In genomic region chr2:177896587-177896986, GRCh38 we compare ENCODE assay signal across 35 cellular contexts.
"Had no signal": no experiment of that assay in that cellular context is flagged by ENCODE, and none has a peak within 500 bp of the region (broad histone marks: within the 10 kb centered on the region; RNA-seq: fewer than 3 reads in every experiment).

No MANE protein-coding gene starts in this region.

- FAIRE-seq: astrocyte, TTC549 had no signal

- H3K9me3 ChIP-seq: body of pancreas, breast epithelium, Peyer's patch, SJSA1, SK-N-SH had no signal

- H3K9me3 Mint-ChIP-seq: activated B cell treated with CpG ODN at 0.5 μM for 24 hours; activated CD4-positive, alpha-beta memory T cell treated with anti-CD3 and anti-CD28 coated beads for 36 hours; activated naive CD4-positive, alpha-beta T cell treated with anti-CD3 and anti-CD28 coated beads, Interleukin-2, amount 10 ng/mL, durations not matched to agents 7 days and 5 days; activated naive CD8-positive, alpha-beta T cell treated with anti-CD3 and anti-CD28 coated beads for 36 hours; IgD-negative memory B cell; T-helper 1 cell treated with Interleukin-12 subunit alpha and Interleukin-12 subunit beta and Interleukin-4 antibody, amounts not matched to agents 30 μg/mL and 1 μg/mL, for 36 hours; T-helper 2 cell treated with Interferon-gamma antibody and Interleukin-4, amounts not matched to agents 5 μg/mL and 100 μg/mL, for 36 hours had no signal

- H3K4me1 Mint-ChIP-seq: activated B cell treated with CpG ODN at 0.5 μM for 24 hours; activated naive CD4-positive, alpha-beta T cell treated with anti-CD3 and anti-CD28 coated beads, Interleukin-2, amount 10 ng/mL, durations not matched to agents 7 days and 5 days; activated naive CD8-positive, alpha-beta T cell treated with anti-CD3 and anti-CD28 coated beads for 36 hours; IgD-negative memory B cell had no signal

- H3K4me3 ChIP-seq: body of pancreas, breast epithelium, Peyer's patch, SJSA1 had no signal

- H3K36me3 Mint-ChIP-seq: activated CD4-positive, alpha-beta memory T cell treated with anti-CD3 and anti-CD28 coated beads for 36 hours; activated naive CD4-positive, alpha-beta T cell treated with anti-CD3 and anti-CD28 coated beads, Interleukin-2, amount 10 ng/mL, durations not matched to agents 7 days and 5 days; activated naive CD8-positive, alpha-beta T cell treated with anti-CD3 and anti-CD28 coated beads for 36 hours; IgD-negative memory B cell had no signal

- H3K27ac ChIP-seq: body of pancreas, breast epithelium, KMS-11, Peyer's patch, SJSA1 had no signal

- H3K36me3 ChIP-seq: breast epithelium, Peyer's patch, SJSA1 had no signal

- H3K4me1 ChIP-seq: body of pancreas, breast epithelium, Peyer's patch, SJSA1 had no signal

- H3K9me2 ChIP-seq: SK-N-SH had no signal

- H3K9ac ChIP-seq: KMS-11, SK-N-SH had no signal

- ATAC-seq: body of pancreas, PC-3 had no signal

- DNase-seq: activated B cell treated with CpG ODN at 0.5 μM for 24 hours; activated CD4-positive, alpha-beta memory T cell treated with anti-CD3 and anti-CD28 coated beads for 36 hours; activated CD4-positive, alpha-beta T cell treated with anti-CD3 and anti-CD28 coated beads for 4 hours; activated CD4-positive, alpha-beta T cell treated with anti-CD3 and anti-CD28 coated beads, Interleukin-2, amount 50 U/mL, for 1 hour; activated CD4-positive, CD25-positive, alpha-beta regulatory T cell treated with anti-CD3 and anti-CD28 coated beads, Interleukin-2, amount 50 U/mL, for 72 hours; activated CD8-positive, alpha-beta memory T cell treated with anti-CD3 and anti-CD28 coated beads, Interleukin-2, amount 50 U/mL, for 4 hours; activated effector memory CD4-positive, alpha-beta T cell treated with Interleukin-2 at 50 U/mL for 16 hours; activated naive CD4-positive, alpha-beta T cell treated with anti-CD3 and anti-CD28 coated beads, Interleukin-2, amount 10 ng/mL, durations not matched to agents 7 days and 5 days; activated naive CD8-positive, alpha-beta T cell treated with anti-CD3 and anti-CD28 coated beads for 36 hours; activated T-cell treated with anti-CD3 and anti-CD28 coated beads for 4 hours; activated T-cell treated with anti-CD3 and anti-CD28 coated beads, Interleukin-2, amount 50 U/mL, for 48 hours; body of pancreas; caudate nucleus; NCI-H1048; NCI-H1105 treated with DMSO at 0.1 percent for 48 hours; NCI-H1436; NCI-H1694; NCI-H1930; NCI-H510A; NCI-H526; NCI-H748 treated with DMSO at 0.1 percent for 48 hours; NK-92 treated with Interleukin-12 subunit alpha and Interleukin-12 subunit beta, amount 100 ng/mL, for 24 hours; PC-3; Peyer's patch; RPMI8226; SHP77 treated with DMSO at 0.1 percent for 48 hours; SK-N-SH had no signal

- H3K4me3 Mint-ChIP-seq: activated B cell treated with CpG ODN at 0.5 μM for 24 hours; activated CD4-positive, alpha-beta memory T cell treated with anti-CD3 and anti-CD28 coated beads for 36 hours; activated naive CD4-positive, alpha-beta T cell treated with anti-CD3 and anti-CD28 coated beads, Interleukin-2, amount 10 ng/mL, durations not matched to agents 7 days and 5 days; activated naive CD8-positive, alpha-beta T cell treated with anti-CD3 and anti-CD28 coated beads for 36 hours; IgD-negative memory B cell; T-helper 1 cell treated with Interleukin-12 subunit alpha and Interleukin-12 subunit beta and Interleukin-4 antibody, amounts not matched to agents 30 μg/mL and 1 μg/mL, for 36 hours; T-helper 2 cell treated with Interferon-gamma antibody and Interleukin-4, amounts not matched to agents 5 μg/mL and 100 μg/mL, for 36 hours had no signal

- H3K4me2 ChIP-seq: KMS-11, SK-N-SH had no signal

- H3K27me3 ChIP-seq: body of pancreas, breast epithelium, Peyer's patch had no signal

- H3K27me3 Mint-ChIP-seq: activated naive CD4-positive, alpha-beta T cell treated with anti-CD3 and anti-CD28 coated beads, Interleukin-2, amount 10 ng/mL, durations not matched to agents 7 days and 5 days had no signal
